In genomic region chr7:38369816-38370493, GRCh38 we compare ENCODE assay signal across 8 cellular contexts.
DNase-seq lines count a peak whose midpoint lies in the region; ATAC-seq lines count a peak whose summit lies in the region.

No MANE protein-coding gene starts in this region.

- DNase-seq in ACHN (peak; percentile 89), NCI-H2227 treated with DMSO at 0.1 percent for 48 hours (lab: John Stamatoyannopoulos, UW) (peak; percentile 38), left lobe of liver (ENCODE audit: low spot score) (peak; percentile 82)
- DNase-seq in activated CD4-positive, CD25-positive, alpha-beta regulatory T cell treated with anti-CD3 and anti-CD28 coated beads, Interleukin-2, amount 50 U/mL, for 16 hours (ENCODE audit: low read depth, low spot score): peak; percentile 68
- DNase-seq in central memory CD4-positive, alpha-beta T cell: peak; percentile 63
- DNase-seq in stimulated activated CD4-positive, alpha-beta T cell treated with anti-CD3 and anti-CD28 coated beads, Interleukin-2, amount 100 ng/mL, for 48 hours: peak; percentile 66 to 80

- peak; percentile 82 for ATAC-seq in GM18861 (IDR thresholded peaks at IDR 0.05; ENCODE audit: unreplicated experiment)
- ATAC-seq in HG03095 (IDR thresholded peaks at IDR 0.05; ENCODE audit: unreplicated experiment): peak; percentile 69
- ATAC-seq in left lobe of liver: peak; percentile 97

- in situ Hi-C loops in ACHN (cut with HindIII; ENCODE audit: low pct_ligation_motif_present, low pct_unique_long_range_greater_than_20kb, low sequenced_read_pairs): no loop called here

Comparison
In these comparisons a context has a peak if more than half of its experiments do, and no peak if none do; other contexts are left out.
1. Peak in every context shown above with its lines: DNase-seq and ATAC-seq.
2. DNase-seq: peak in every context shown above with its lines; median percentile 89 in ACHN; 82 in left lobe of liver; 73 in stimulated activated CD4-positive, alpha-beta T cell treated with anti-CD3 and anti-CD28 coated beads, Interleukin-2, amount 100 ng/mL, for 48 hours; 68 in activated CD4-positive, CD25-positive, alpha-beta regulatory T cell treated with anti-CD3 and anti-CD28 coated beads, Interleukin-2, amount 50 U/mL, for 16 hours; 63 in central memory CD4-positive, alpha-beta T cell; 38 in NCI-H2227 treated with DMSO at 0.1 percent for 48 hours.